Comparison of ENCODE assay signal across 25 cellular contexts in the genomic region with DNA sequence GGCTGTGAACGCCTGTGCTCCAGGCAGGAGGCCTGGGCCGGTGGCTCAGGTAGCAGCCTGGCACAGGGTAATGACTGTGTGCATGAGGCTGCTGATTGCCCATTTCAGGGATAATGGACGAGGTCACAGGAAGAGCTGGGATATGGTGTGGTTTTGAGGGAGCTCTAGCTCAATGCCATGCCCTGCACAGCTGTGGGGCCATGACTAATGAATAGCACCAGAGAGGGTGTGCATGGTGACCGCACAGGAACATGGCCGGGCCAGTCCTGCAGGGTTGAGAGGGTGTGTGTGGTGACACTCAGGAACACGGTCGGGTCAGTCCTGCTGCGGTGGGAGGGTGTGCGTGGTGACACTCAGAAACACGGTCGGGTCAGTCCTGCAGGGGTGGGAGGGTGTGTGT. TPM values are rescaled to one million over a fixed set of nuclear protein-coding genes. Genes with fewer than 3 reads are reported as not detected.
"Had no signal": no experiment of that assay in that cellular context is flagged by ENCODE, and none has a peak within 500 bp of the region (broad histone marks: within the 10 kb centered on the region; RNA-seq: fewer than 3 reads in every experiment).

No MANE protein-coding gene starts in this region.

- H3K4me3 ChIP-seq: pancreas, right lobe of liver, spleen, transverse colon, vagina had no signal

- H3K9me3 ChIP-seq: pancreas, right lobe of liver, transverse colon, vagina had no signal

- H3K4me3 Mint-ChIP-seq: activated CD4-positive, alpha-beta memory T cell treated with anti-CD3 and anti-CD28 coated beads for 36 hours; activated CD4-positive, alpha-beta T cell treated with anti-CD3 and anti-CD28 coated beads for 36 hours; dendritic cell treated with granulocyte-macrophage colony-stimulating factor and Interleukin-4, amounts not matched to agents 40 ng/mL and 50 ng/mL, for 4 days; T-helper 17 cell had no signal

- H3K9me3 Mint-ChIP-seq: activated CD4-positive, alpha-beta memory T cell treated with anti-CD3 and anti-CD28 coated beads for 36 hours had no signal

- DNase-seq: activated CD4-positive, alpha-beta memory T cell treated with anti-CD3 and anti-CD28 coated beads for 36 hours; activated CD4-positive, alpha-beta T cell treated with anti-CD3 and anti-CD28 coated beads for 36 hours; activated naive CD4-positive, alpha-beta T cell; aorta; cerebellar nuclear complex; effector memory CD4-positive, alpha-beta T cell; foreskin keratinocyte; midbrain; pancreas; right lobe of liver; spleen; stimulated activated CD4-positive, alpha-beta T cell treated with anti-CD3 and anti-CD28 coated beads, Interleukin-4, amount 100 ng/mL, for 4 hours; stimulated activated naive CD4-positive, alpha-beta T cell; T-helper 17 cell; transverse colon; WERI-Rb-1 had no signal

- H3K27ac Mint-ChIP-seq: activated CD4-positive, alpha-beta memory T cell treated with anti-CD3 and anti-CD28 coated beads for 36 hours; activated CD4-positive, alpha-beta T cell treated with anti-CD3 and anti-CD28 coated beads for 36 hours; dendritic cell treated with granulocyte-macrophage colony-stimulating factor and Interleukin-4, amounts not matched to agents 40 ng/mL and 50 ng/mL, for 4 days; T-helper 17 cell had no signal

- H3K27ac ChIP-seq: foreskin keratinocyte, neutrophil, pancreas, right lobe of liver, spleen, transverse colon, vagina, WERI-Rb-1 had no signal

- H3K36me3 ChIP-seq: pancreas, right lobe of liver, transverse colon, WERI-Rb-1 had no signal

- ATAC-seq: activated CD4-positive, alpha-beta T cell treated with anti-CD3 and anti-CD28 coated beads for 36 hours; foreskin keratinocyte; left lobe of liver; pancreas; right lobe of liver; T-helper 17 cell had no signal

- H3K27me3 Mint-ChIP-seq: activated CD4-positive, alpha-beta memory T cell treated with anti-CD3 and anti-CD28 coated beads for 36 hours; activated CD4-positive, alpha-beta T cell treated with anti-CD3 and anti-CD28 coated beads for 36 hours; dendritic cell treated with granulocyte-macrophage colony-stimulating factor and Interleukin-4, amounts not matched to agents 40 ng/mL and 50 ng/mL, for 4 days; T-helper 17 cell had no signal

- H3K27me3 ChIP-seq: foreskin keratinocyte, neutrophil, pancreas, right lobe of liver, spleen, transverse colon, vagina had no signal

- H3K4me1 ChIP-seq: foreskin keratinocyte, pancreas, right lobe of liver, transverse colon, vagina had no signal

RNA-seq across cellular contexts. Expression of gene NKX6-2, which starts 21.8 kb away (rescaled TPM):
- total RNA-seq: activated CD4-positive, alpha-beta memory T cell treated with anti-CD3 and anti-CD28 coated beads for 36 hours; activated CD4-positive, alpha-beta T cell treated with anti-CD3 and anti-CD28 coated beads for 36 hours; aorta; fibroblast of lung; foreskin keratinocyte; left lobe of liver; lung microvascular endothelial cell; right lobe of liver; SK-MEL-5; spleen; subcutaneous adipose tissue; T-helper 17 cell; transverse colon had no signal
- polyA plus RNA-seq: aorta, fibroblast of lung, foreskin keratinocyte, keratinocyte had no signal
